Comparison of ENCODE assay signal across 2 cellular contexts in genomic region chr12:132180648-132181546, GRCh38.
TF ChIP-seq lines count a peak whose summit lies in the region.

No MANE protein-coding gene starts in this region.

TF ChIP-seq in A549, 52 proteins besides CTCF, POLR2A, EP300 and RAD21:
- no peak for TF ChIP-seq RARB (CRISPR knock-in tag; IDR thresholded peaks at IDR 0.05)
- no peak for TF ChIP-seq CHD4 (IDR thresholded peaks at IDR 0.05; ENCODE audit: borderline replicate concordance)
- no peak for TF ChIP-seq FOSL2 (IDR thresholded peaks at IDR 0.05)
- TF ChIP-seq FOSL2 (CRISPR knock-in tag; IDR thresholded peaks at IDR 0.05): no peak
- TF ChIP-seq RNF2 (IDR thresholded peaks at IDR 0.05; ENCODE audit: borderline replicate concordance, low read depth): no peak
- TF ChIP-seq CBX8 (IDR thresholded peaks at IDR 0.05): no peak
- TF ChIP-seq HES2 (IDR thresholded peaks at IDR 0.05): no peak
- TF ChIP-seq TFCP2L1 (CRISPR knock-in tag; IDR thresholded peaks at IDR 0.05): no peak
- TF ChIP-seq MYC (IDR thresholded peaks at IDR 0.05; ENCODE audit: borderline replicate concordance, low read length): no peak
- no peak for TF ChIP-seq ZNF302 (CRISPR knock-in tag; IDR thresholded peaks at IDR 0.05)
- no peak for TF ChIP-seq EHMT2 (IDR thresholded peaks at IDR 0.05; ENCODE audit: low read depth)
- TF ChIP-seq PHF8 (IDR thresholded peaks at IDR 0.05; ENCODE audit: borderline replicate concordance, low read depth): no peak
- TF ChIP-seq ATOH8 (CRISPR knock-in tag; IDR thresholded peaks at IDR 0.05; ENCODE audit: low read depth): no peak
- no peak for TF ChIP-seq ELK1 (IDR thresholded peaks at IDR 0.05; ENCODE audit: low read depth, low read length)
- no peak for TF ChIP-seq HDAC2 (IDR thresholded peaks at IDR 0.05)
- no peak for TF ChIP-seq JUNB (IDR thresholded peaks at IDR 0.05)
- TF ChIP-seq ZSCAN20 (CRISPR knock-in tag; IDR thresholded peaks at IDR 0.05): no peak
- TF ChIP-seq ESRRA (IDR thresholded peaks at IDR 0.05; ENCODE audit: borderline replicate concordance, low read length): no peak
- TF ChIP-seq CBX2 (IDR thresholded peaks at IDR 0.05; ENCODE audit: borderline replicate concordance, low read depth): no peak
- TF ChIP-seq GATA3 (IDR thresholded peaks at IDR 0.05; ENCODE audit: borderline replicate concordance): no peak

TF ChIP-seq in GM12891, 5 proteins besides CTCF, POLR2A, EP300 and RAD21:
- no peak for TF ChIP-seq POU2F2 (IDR thresholded peaks at IDR 0.05; ENCODE audit: low read depth, low read length)
- TF ChIP-seq POLR2AphosphoS5 (IDR thresholded peaks at IDR 0.05; ENCODE audit: low read depth, low read length): no peak
- TF ChIP-seq PAX5 (IDR thresholded peaks at IDR 0.05; ENCODE audit: insufficient read depth, low read length, severe bottlenecking): no peak
- no peak for TF ChIP-seq TAF1 (IDR thresholded peaks at IDR 0.05; ENCODE audit: low read depth, low read length)
- TF ChIP-seq SPI1 (IDR thresholded peaks at IDR 0.05; ENCODE audit: low read depth, low read length): no peak
TF ChIP-seq in GM12891: peak in this region for 0.
